8 cellular contexts compared by ENCODE assay signal in genomic region chr15:66698318-66698961, GRCh38. TPM values are rescaled to one million over a fixed set of nuclear protein-coding genes. Genes with fewer than 3 reads are reported as not detected.
DNase-seq lines count a peak whose midpoint lies in the region; ATAC-seq, FAIRE-seq and TF ChIP-seq lines count a peak whose summit lies in the region.

No MANE protein-coding gene starts in this region.

- peaks cover 10% of the 10 kb centered on the region for H3K27me3 ChIP-seq in DOHH2 (ENCODE audit: control insufficient read depth, low read length)
- no peaks in the 10 kb centered on the region for H3K27me3 ChIP-seq in fibroblast of lung (ENCODE audit: control insufficient read depth, insufficient read depth, low read length)
- H3K27me3 ChIP-seq in osteoblast (ENCODE audit: insufficient read depth, low read length): no peaks in the 10 kb centered on the region

- H3K9ac ChIP-seq in fibroblast of lung (ENCODE audit: insufficient read depth, low read length): no peak overlapping the region

- H3K9me3 ChIP-seq in DOHH2 (ENCODE audit: control insufficient read depth, insufficient read depth, low read length): no peaks in the 10 kb centered on the region
- H3K9me3 ChIP-seq in fibroblast of lung (ENCODE audit: control insufficient read depth, insufficient read depth, low read depth, low read length): no peaks in the 10 kb centered on the region
- no peaks in the 10 kb centered on the region for H3K9me3 ChIP-seq in osteoblast (ENCODE audit: low read depth, low read length)

- H3K4me2 ChIP-seq in DOHH2 (ENCODE audit: low read length) (no peak overlapping the region), fibroblast of lung (ENCODE audit: extremely low read depth, insufficient read depth, low read length) (no peak overlapping the region), osteoblast (ENCODE audit: insufficient read depth, low read length) (no peak overlapping the region)

- H3K9me2 ChIP-seq in DOHH2 (replicated peaks; ENCODE audit: control insufficient read depth, low read length): no peaks in the 10 kb centered on the region

- ATAC-seq in GM18907 (IDR thresholded peaks at IDR 0.05; ENCODE audit: unreplicated experiment): no peak
- ATAC-seq in HG03039 (IDR thresholded peaks at IDR 0.05; ENCODE audit: unreplicated experiment): no peak

- H4K20me1 ChIP-seq in DOHH2 (ENCODE audit: control insufficient read depth, insufficient read depth, low read depth, low read length) (no peaks in the 10 kb centered on the region), fibroblast of lung (ENCODE audit: control insufficient read depth, extremely low read depth, insufficient read depth, low read length) (no peaks in the 10 kb centered on the region), osteoblast (ENCODE audit: insufficient read depth, low read length) (peaks cover 8% of the 10 kb centered on the region)

- FAIRE-seq in HTR-8/SVneo (lab: Jason Lieb, UNC): peak; percentile 93

- H3F3A ChIP-seq in DOHH2 (ENCODE audit: control insufficient read depth, insufficient read depth): peaks cover 1% of the 10 kb centered on the region

- H3K4me1 ChIP-seq in DOHH2 (ENCODE audit: control insufficient read depth, low read length) (peaks cover 41% of the 10 kb centered on the region), fibroblast of lung (ENCODE audit: control insufficient read depth, extremely low read depth, insufficient read depth, low read length) (peaks cover 2% of the 10 kb centered on the region), osteoblast (ENCODE audit: insufficient read depth, low read length) (peaks cover 16% of the 10 kb centered on the region)

- no peak overlapping the region for H3K4me3 ChIP-seq in DOHH2 (ENCODE audit: low read length)
- H3K4me3 ChIP-seq in fibroblast of lung (replicated peaks in 1 of 4; ENCODE audit: control extremely low read depth in 1 of 4, insufficient read depth in 1 of 4, low read depth in 3 of 4, low read length in 4 of 4): no peak overlapping the region
- H3K4me3 ChIP-seq in osteoblast (ENCODE audit: insufficient read depth, low read length): no peak overlapping the region

- H2AFZ ChIP-seq in fibroblast of lung (ENCODE audit: low read length) (no peak overlapping the region), osteoblast (ENCODE audit: low read length) (peak overlapping the region; percentile 33)

- H3K27ac ChIP-seq in DOHH2 (ENCODE audit: low read depth, low read length): no peak overlapping the region
- H3K27ac ChIP-seq in fibroblast of lung (ENCODE audit: insufficient read depth, low read length): no peak overlapping the region
- H3K27ac ChIP-seq in osteoblast (ENCODE audit: low read depth, low read length): no peak overlapping the region

- no peaks in the 10 kb centered on the region for H3K79me2 ChIP-seq in DOHH2 (ENCODE audit: control insufficient read depth, low read length)
- peaks cover 10% of the 10 kb centered on the region for H3K79me2 ChIP-seq in fibroblast of lung (ENCODE audit: control insufficient read depth, insufficient read depth, low read length)
- peaks cover 12% of the 10 kb centered on the region for H3K79me2 ChIP-seq in osteoblast (ENCODE audit: insufficient read depth, low read length)

- H3K36me3 ChIP-seq in DOHH2 (ENCODE audit: control insufficient read depth, low read length): no peaks in the 10 kb centered on the region
- no peaks in the 10 kb centered on the region for H3K36me3 ChIP-seq in fibroblast of lung (ENCODE audit: control insufficient read depth, insufficient read depth, low read length)
- H3K36me3 ChIP-seq in osteoblast (ENCODE audit: insufficient read depth, low read length): no peaks in the 10 kb centered on the region

- peak; percentile 75 for TF ChIP-seq CTCF in DOHH2 (IDR thresholded peaks at IDR 0.05; ENCODE audit: low read depth, low read length, poor library complexity, severe bottlenecking)
- peak; percentile 82 to 94 for TF ChIP-seq CTCF in fibroblast of lung (conservative IDR thresholded peaks at IDR 0.05 in 1 of 2, IDR thresholded peaks at IDR 0.05 in 1 of 2; ENCODE audit: low read depth in 1 of 2, low read length in 2 of 2)
- peak; percentile 93 for TF ChIP-seq CTCF in osteoblast (IDR thresholded peaks at IDR 0.05; ENCODE audit: extremely low read depth, low read depth, low read length)

- DNase-seq in HTR-8/SVneo (ENCODE audit: insufficient read length, low spot score) (peak; percentile 72), SK-N-DZ (ENCODE audit: low spot score) (peak; percentile 86), fibroblast of lung (ENCODE audit: low read depth in 2 of 2) (peak; percentile 53 to 74), osteoblast (ENCODE audit: insufficient read length, low spot score, missing footprints) (peak; percentile 94)
- DNase-seq in activated naive CD4-positive, alpha-beta T cell treated with anti-CD3 and anti-CD28 coated beads, Interleukin-2, amount 50 U/mL, for 16 hours: no peak

RNA-seq across cellular contexts. Expression of gene SMAD6, which starts 3.6 kb away (rescaled TPM):
- 16.9 and 19.4 TPM in 2 replicates for polyA plus RNA-seq in SK-N-DZ (2014; cell fraction: cytosol; rRNA removed)
- polyA plus RNA-seq in SK-N-DZ (2014; cell fraction: nucleus; rRNA removed): 21.3 and 35.1 TPM in 2 replicates
- total RNA-seq in fibroblast of lung: 8.7 and 8.9 TPM in 2 replicates
- polyA plus RNA-seq in fibroblast of lung: 1.2 and 2.1 TPM in 2 replicates
- 2.8 and 5.5 TPM in 2 replicates for polyA plus RNA-seq in fibroblast of lung (2012)
- 2.2 and 7.6 TPM in 2 replicates for polyA minus RNA-seq in fibroblast of lung (ENCODE audit: low replicate concordance)
- total RNA-seq in osteoblast: 28.9 and 31.8 TPM in 2 replicates
